ENCODE assay signal across 26 cellular contexts in genomic region chr13:65946387-65946786, GRCh38.
"Had no signal": no experiment of that assay in that cellular context is flagged by ENCODE, and none has a peak within 500 bp of the region (broad histone marks: within the 10 kb centered on the region; RNA-seq: fewer than 3 reads in every experiment).

No MANE protein-coding gene starts in this region.

- H3K9me3 ChIP-seq: ascending aorta, esophagus squamous epithelium, gastroesophageal sphincter, heart right ventricle had no signal

- H2AFZ ChIP-seq: hepatocyte had no signal

- H3K79me2 ChIP-seq: hepatocyte had no signal

- H3K27me3 ChIP-seq: ascending aorta, esophagus squamous epithelium, gastroesophageal sphincter, heart right ventricle, hepatocyte had no signal

- H3K4me1 ChIP-seq: esophagus squamous epithelium had no signal

- H3K36me3 ChIP-seq: ascending aorta, esophagus squamous epithelium, gastroesophageal sphincter, heart right ventricle, WERI-Rb-1 had no signal

- DNase-seq: activated B cell treated with CpG ODN at 0.5 μM for 24 hours; activated CD4-positive, alpha-beta memory T cell treated with anti-CD3 and anti-CD28 coated beads for 36 hours; activated CD4-positive, alpha-beta T cell treated with anti-CD3 and anti-CD28 coated beads for 36 hours; activated CD4-positive, alpha-beta T cell treated with anti-CD3 and anti-CD28 coated beads, Interleukin-2, amount 10 ng/mL, durations not matched to agents 24 days and 14 days; activated CD8-positive, alpha-beta memory T cell treated with anti-CD3 and anti-CD28 coated beads, Interleukin-2, amount 10 ng/mL, durations not matched to agents 7 days and 5 days; activated CD8-positive, alpha-beta memory T cell treated with anti-CD3 and anti-CD28 coated beads, Interleukin-2, amount 50 U/mL, for 4 hours; activated CD8-positive, alpha-beta T cell treated with anti-CD3 and anti-CD28 coated beads, Interleukin-2, amount 10 ng/mL, durations not matched to agents 7 days and 5 days; activated effector memory CD4-positive, alpha-beta T cell treated with anti-CD3 and anti-CD28 coated beads, Interleukin-2, amount 50 U/mL, for 16 hours; activated naive CD4-positive, alpha-beta T cell treated with anti-CD3 and anti-CD28 coated beads for 36 hours; activated naive CD8-positive, alpha-beta T cell treated with anti-CD3 and anti-CD28 coated beads for 36 hours; activated naive CD8-positive, alpha-beta T cell treated with anti-CD3 and anti-CD28 coated beads, Interleukin-2, amount 50 U/mL, for 24 hours; activated T-cell treated with anti-CD3 and anti-CD28 coated beads, Interleukin-2, amount 50 U/mL, for 1 hour; activated T-cell treated with anti-CD3 and anti-CD28 coated beads, Interleukin-2, amount 50 U/mL, for 48 hours; caudate nucleus; cortex of kidney; effector CD8-positive, alpha-beta T cell; esophagus squamous epithelium; foreskin melanocyte; heart right ventricle; T-helper 2 cell; WERI-Rb-1 had no signal

- H3K4me3 ChIP-seq: ascending aorta, esophagus squamous epithelium, gastroesophageal sphincter, heart right ventricle, hepatocyte had no signal

- ATAC-seq: activated CD4-positive, alpha-beta T cell treated with anti-CD3 and anti-CD28 coated beads for 36 hours; activated CD4-positive, CD25-positive, alpha-beta regulatory T cell treated with anti-CD3 and anti-CD28 coated beads, Interleukin-2, amount 50 U/mL, for 24 hours; activated CD8-positive, alpha-beta memory T cell treated with anti-CD3 and anti-CD28 coated beads, Interleukin-2, amount 10 ng/mL, durations not matched to agents 7 days and 5 days; activated CD8-positive, alpha-beta T cell treated with anti-CD3 and anti-CD28 coated beads, Interleukin-2, amount 10 ng/mL, durations not matched to agents 7 days and 5 days; activated naive CD8-positive, alpha-beta T cell treated with anti-CD3 and anti-CD28 coated beads, Interleukin-2, amount 50 U/mL, for 24 hours; gastroesophageal sphincter; heart right ventricle had no signal

- H3K4me2 ChIP-seq: hepatocyte had no signal

- H3K27ac ChIP-seq: ascending aorta, epithelial cell of prostate, esophagus squamous epithelium, gastroesophageal sphincter, heart right ventricle, hepatocyte, WERI-Rb-1 had no signal
